In the genomic region with DNA sequence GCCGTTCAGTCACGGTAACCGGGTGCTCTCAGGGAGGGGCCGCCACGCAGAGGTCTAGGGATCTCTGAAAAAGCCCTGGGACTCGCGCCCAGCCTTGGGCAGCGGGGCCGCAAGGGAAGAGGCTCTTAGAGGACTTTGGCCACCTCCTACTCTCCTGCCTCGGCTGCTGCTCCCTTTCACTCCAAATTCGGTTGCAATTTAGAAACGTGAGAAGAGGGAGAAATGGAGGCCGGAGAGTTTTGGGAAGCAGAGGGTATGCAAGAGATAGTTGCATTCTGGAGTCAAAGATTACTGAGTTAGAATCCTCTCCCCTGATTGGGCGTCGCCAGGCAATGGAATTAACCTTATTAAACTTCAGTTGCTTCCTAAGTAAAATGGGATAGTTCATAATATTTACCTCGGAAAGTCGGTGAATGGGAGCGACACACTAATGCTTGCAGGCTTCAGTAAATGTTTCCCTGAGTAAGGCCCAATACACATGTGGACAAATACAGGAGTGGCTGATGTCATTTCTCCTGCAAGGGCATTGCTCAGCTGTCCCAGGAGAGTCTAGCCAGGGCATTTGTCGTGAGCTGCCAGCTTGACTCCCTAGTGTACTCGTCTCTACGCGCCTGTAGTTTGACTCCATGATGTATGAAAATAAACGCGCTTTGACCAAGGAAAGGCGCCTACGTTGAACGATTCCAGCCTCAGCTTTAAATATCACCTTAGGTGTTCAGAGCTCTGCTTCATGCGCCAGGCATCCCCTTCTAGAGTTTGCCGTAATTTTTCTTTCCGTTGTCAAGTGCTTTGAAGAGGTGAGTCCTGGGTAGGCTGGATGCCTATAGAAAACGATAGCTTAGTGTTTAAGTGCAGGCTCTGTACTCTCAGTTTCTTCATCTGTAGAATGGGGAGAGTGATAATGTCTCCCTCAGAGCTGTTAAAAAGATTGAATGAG, we compare ENCODE assay signal across 8 cellular contexts. TPM values are rescaled to one million over a fixed set of nuclear protein-coding genes. Genes with fewer than 3 reads are reported as not detected.
DNase-seq lines count a peak whose midpoint lies in the region; ATAC-seq, FAIRE-seq and TF ChIP-seq lines count a peak whose summit lies in the region.

No MANE protein-coding gene starts in this region.

- H3K4me1 ChIP-seq in pancreas = peaks cover 7 to 33% (median 22%) of the 10 kb centered on the region in 3 donors

- ATAC-seq in HG02763 (IDR thresholded peaks at IDR 0.05; ENCODE audit: unreplicated experiment) = peak; percentile 30
- peak; percentile 65 to 76 (median 70) for ATAC-seq in pancreas

- peak; percentile 55 for DNase-seq in AG10803 (ENCODE audit: low read depth)
- peak; percentile 18 for DNase-seq in GM13976 (ENCODE audit: low spot score)
- peak; percentile 32 for DNase-seq in NCI-H1092 treated with DMSO at 0.1 percent for 48 hours (lab: John Stamatoyannopoulos, UW)
- DNase-seq in activated naive CD4-positive, alpha-beta T cell treated with anti-CD3 and anti-CD28 coated beads for 36 hours = peak; percentile 9
- DNase-seq in glutamatergic neuron = peak; percentile 54
- peak in 5 of 6 donors; percentile 23 to 54 (median 37) for DNase-seq in pancreas
- no peak for DNase-seq in effector CD4-positive, alpha-beta T cell

- no peaks in the 10 kb centered on the region for H3K9me3 Mint-ChIP-seq in activated naive CD4-positive, alpha-beta T cell treated with anti-CD3 and anti-CD28 coated beads for 36 hours
- peaks cover 4% of the 10 kb centered on the region for H3K9me3 Mint-ChIP-seq in glutamatergic neuron (ENCODE audit: unreplicated experiment)

- H3K4me1 Mint-ChIP-seq in activated naive CD4-positive, alpha-beta T cell treated with anti-CD3 and anti-CD28 coated beads for 36 hours (ENCODE audit: low read depth) = peaks cover 47% of the 10 kb centered on the region
- H3K4me1 Mint-ChIP-seq in glutamatergic neuron (ENCODE audit: low read depth, unreplicated experiment) = peaks cover 11% of the 10 kb centered on the region

- peak overlapping the region; percentile 57 to 72 (median 70) for H3K27ac ChIP-seq in pancreas

- FAIRE-seq in pancreas (lab: Jason Lieb, UNC) = no peak

- peak overlapping the region; percentile 93 for H3K4me3 Mint-ChIP-seq in activated naive CD4-positive, alpha-beta T cell treated with anti-CD3 and anti-CD28 coated beads for 36 hours
- peak overlapping the region; percentile 100 for H3K4me3 Mint-ChIP-seq in glutamatergic neuron (ENCODE audit: unreplicated experiment)

- H3K36me3 Mint-ChIP-seq in activated naive CD4-positive, alpha-beta T cell treated with anti-CD3 and anti-CD28 coated beads for 36 hours (ENCODE audit: low read depth) = peaks cover 37% of the 10 kb centered on the region
- H3K36me3 Mint-ChIP-seq in glutamatergic neuron (ENCODE audit: unreplicated experiment) = no peaks in the 10 kb centered on the region

- CTCF ChIA-PET in activated naive CD4-positive, alpha-beta T cell treated with anti-CD3 and anti-CD28 coated beads for 36 hours (lab: Charles Lee) = interaction anchor here (0.6 to 1.5 kb wide), 6 partner anchors 15 to 334 kb away, joined by 3 to 4 read pairs (median 4); no protein-coding TSS in a partner anchor

- no peaks in the 10 kb centered on the region for H3K27me3 ChIP-seq in pancreas

- H3K27me3 Mint-ChIP-seq in activated naive CD4-positive, alpha-beta T cell treated with anti-CD3 and anti-CD28 coated beads for 36 hours (ENCODE audit: low read depth) = no peaks in the 10 kb centered on the region
- H3K27me3 Mint-ChIP-seq in glutamatergic neuron (ENCODE audit: unreplicated experiment) = peaks cover 2% of the 10 kb centered on the region

- H3K9me3 ChIP-seq in pancreas = no peaks in the 10 kb centered on the region

- peak overlapping the region; percentile 81 for H3K4me3 ChIP-seq in AG10803 (ENCODE audit: low read length)
- peak overlapping the region; percentile 62 to 95 (median 66) for H3K4me3 ChIP-seq in pancreas

- intact Hi-C loops in activated naive CD4-positive, alpha-beta T cell treated with anti-CD3 and anti-CD28 coated beads for 36 hours (cut with micrococcal nuclease) = loop anchor here (1.0 to 2.0 kb wide), 6 partner anchors 28 to 278 kb away; a partner anchor contains a TSS
- intact Hi-C loops in pancreas (cut with DNase I) = no loop called here

- H3K27ac Mint-ChIP-seq in activated naive CD4-positive, alpha-beta T cell treated with anti-CD3 and anti-CD28 coated beads for 36 hours = peak overlapping the region; percentile 90
- peak overlapping the region; percentile 99 for H3K27ac Mint-ChIP-seq in glutamatergic neuron (ENCODE audit: unreplicated experiment)

- in situ Hi-C loops in GM13976 (cut with MboI; ENCODE audit: low sequenced_read_pairs, unreplicated experiment) = no loop called here

- TF ChIP-seq CTCF in AG10803 (conservative IDR thresholded peaks at IDR 0.05; ENCODE audit: low read length) = no peak
- TF ChIP-seq CTCF in GM13976 (IDR thresholded peaks at IDR 0.05; ENCODE audit: borderline replicate concordance, control extremely low read depth, extremely low read depth, insufficient read depth, missing control alignments) = no peak
- no peak for TF ChIP-seq CTCF in glutamatergic neuron (IDR thresholded peaks at IDR 0.05; ENCODE audit: partially characterized antibody, unreplicated experiment)
- no peak for TF ChIP-seq CTCF in pancreas (IDR thresholded peaks at IDR 0.05)

- peaks cover 0 to 13% (median 0%) of the 10 kb centered on the region in 3 donors for H3K36me3 ChIP-seq in pancreas

- WGBS in pancreas, 2 donors = 3 to 4% methylated on average over 31 of the region's 31 CpGs

RNA-seq across cellular contexts. Expression of a gene that starts 0.7 kb away (rescaled TPM):
- total RNA-seq in activated naive CD4-positive, alpha-beta T cell treated with anti-CD3 and anti-CD28 coated beads for 36 hours = 10 to 100 TPM; 48.5 to 50.6 TPM
- 45.6 TPM for total RNA-seq in glutamatergic neuron (ENCODE audit: unreplicated experiment)
- 10 to 100 TPM in 4 of 6 donors, 1 to 10 TPM in 2; 5.9 to 14.0 (median 11.7) TPM for total RNA-seq in pancreas
- 1 to 10 TPM; 3.2 to 6.6 TPM for polyA plus RNA-seq in pancreas

RNA-seq across cellular contexts. Expression of a gene that starts 0.9 kb away (rescaled TPM):
- total RNA-seq in activated naive CD4-positive, alpha-beta T cell treated with anti-CD3 and anti-CD28 coated beads for 36 hours = 100 to 1,000 TPM; 324 to 330 TPM
- total RNA-seq in glutamatergic neuron (ENCODE audit: unreplicated experiment) (135 TPM), pancreas (10 to 100 TPM; 36.1 to 57.6 (median 49.6) TPM)
- polyA plus RNA-seq in pancreas = 10 to 100 TPM in 1 of 2 donors, 1 to 10 TPM in 1; 7.9 to 17.8 TPM

RNA-seq across cellular contexts. Expression of a gene that starts 26.7 kb away (rescaled TPM):
- 10 to 100 TPM; 26.7 to 33.0 TPM for total RNA-seq in activated naive CD4-positive, alpha-beta T cell treated with anti-CD3 and anti-CD28 coated beads for 36 hours
- total RNA-seq in glutamatergic neuron (ENCODE audit: unreplicated experiment) (69.9 TPM), pancreas (10 to 100 TPM; 43.9 to 64.2 (median 52.8) TPM)
- 10 to 100 TPM; 29.2 to 37.4 TPM for polyA plus RNA-seq in pancreas
